In genomic region chr3:99712291-99712954, GRCh38 we compare ENCODE assay signal across 25 cellular contexts.
DNase-seq lines count a peak whose midpoint lies in the region; ATAC-seq, FAIRE-seq and TF ChIP-seq lines count a peak whose summit lies in the region.
"Had no signal": no experiment of that assay in that cellular context is flagged by ENCODE, and none has a peak within 500 bp of the region (broad histone marks: within the 10 kb centered on the region; RNA-seq: fewer than 3 reads in every experiment).

No MANE protein-coding gene starts in this region.

- H3K36me3 ChIP-seq in ascending aorta (peaks cover 0 to 9% of the 10 kb centered on the region in 2 donors), endodermal cell (ENCODE audit: control insufficient read depth, insufficient read depth, low read length) (no peaks in the 10 kb centered on the region), osteoblast (ENCODE audit: insufficient read depth, low read length) (peaks cover 46% of the 10 kb centered on the region)

- H3K4me1 ChIP-seq in ascending aorta: peaks cover 0 to 49% of the 10 kb centered on the region in 2 donors
- peaks cover 13% of the 10 kb centered on the region for H3K4me1 ChIP-seq in endodermal cell (ENCODE audit: control insufficient read depth, insufficient read depth, low read length)
- H3K4me1 ChIP-seq in osteoblast (ENCODE audit: insufficient read depth, low read length): peaks cover 71% of the 10 kb centered on the region
- H3K4me1 ChIP-seq: Caco-2, SJSA1 had no signal

- no peak overlapping the region for H3K4me3 Mint-ChIP-seq in endodermal cell
- H3K4me3 Mint-ChIP-seq: B cell; CD8-positive, alpha-beta T cell had no signal

- H3K9me3 Mint-ChIP-seq in endodermal cell: no peaks in the 10 kb centered on the region
- H3K9me3 Mint-ChIP-seq in activated naive CD4-positive, alpha-beta T cell treated with anti-CD3 and anti-CD28 coated beads, Interleukin-2, amount 50 U/mL, for 72 hours: no peaks in the 10 kb centered on the region
- H3K9me3 Mint-ChIP-seq: CD8-positive, alpha-beta T cell had no signal

- H2AFZ ChIP-seq in osteoblast (ENCODE audit: low read length): no peak overlapping the region
- H2AFZ ChIP-seq: PC-9 had no signal

- no peak for FAIRE-seq in HTR-8/SVneo (lab: Jason Lieb, UNC)
- FAIRE-seq: G401.6 had no signal

- ATAC-seq in activated naive CD4-positive, alpha-beta T cell treated with anti-CD3 and anti-CD28 coated beads, Interleukin-2, amount 50 U/mL, for 72 hours: no peak
- no peak for ATAC-seq in GM18519 (IDR thresholded peaks at IDR 0.05; ENCODE audit: low FRiP score, unreplicated experiment)
- ATAC-seq: CD8-positive, alpha-beta T cell; HCT116 had no signal

- no peak overlapping the region for H3K27ac Mint-ChIP-seq in endodermal cell
- H3K27ac Mint-ChIP-seq in activated naive CD4-positive, alpha-beta T cell treated with anti-CD3 and anti-CD28 coated beads, Interleukin-2, amount 50 U/mL, for 72 hours: no peak overlapping the region
- H3K27ac Mint-ChIP-seq: B cell; CD8-positive, alpha-beta T cell had no signal

- H3K36me3 Mint-ChIP-seq in endodermal cell (ENCODE audit: low read depth): no peaks in the 10 kb centered on the region
- no peaks in the 10 kb centered on the region for H3K36me3 Mint-ChIP-seq in activated naive CD4-positive, alpha-beta T cell treated with anti-CD3 and anti-CD28 coated beads, Interleukin-2, amount 50 U/mL, for 72 hours
- H3K36me3 Mint-ChIP-seq: CD8-positive, alpha-beta T cell had no signal

- H4K20me1 ChIP-seq in osteoblast (ENCODE audit: insufficient read depth, low read length): peaks cover 9% of the 10 kb centered on the region

- H3K27ac ChIP-seq in ascending aorta: peak overlapping the region; percentile 52 to 60
- H3K27ac ChIP-seq in endodermal cell (ENCODE audit: low read depth, low read length): no peak overlapping the region
- H3K27ac ChIP-seq in osteoblast (ENCODE audit: low read depth, low read length): peak overlapping the region; percentile 81
- H3K27ac ChIP-seq: C4-2B, HL-60, PC-9, SJSA1 had no signal

- DNase-seq in ascending aorta (ENCODE audit: low spot score in 2 of 2) (no peak), endodermal cell (no peak), osteoblast (ENCODE audit: insufficient read length, low spot score, missing footprints) (no peak), middle frontal gyrus (ENCODE audit: extremely low spot score, low spot score) (no peak), HTR-8/SVneo (ENCODE audit: insufficient read length, low spot score) (no peak)
- no peak for DNase-seq in activated naive CD4-positive, alpha-beta T cell treated with anti-CD3 and anti-CD28 coated beads, Interleukin-2, amount 50 U/mL, for 72 hours (ENCODE audit: low spot score in 2 of 2)
- DNase-seq: Caco-2; CD8-positive, alpha-beta T cell; NCI-H1092 treated with DMSO at 0.1 percent for 48 hours; NCI-H1436; NCI-H187 treated with DMSO at 0.1 percent for 48 hours; NCI-H2107; NCI-H446; NCI-H524 treated with DMSO at 0.1 percent for 48 hours; NCI-H774; NK-92 treated with Interleukin-12 subunit alpha and Interleukin-12 subunit beta, amount 100 ng/mL, for 24 hours; PC-9; Right ventricle myocardium superior had no signal

- H3K27me3 ChIP-seq in ascending aorta (no peaks in the 10 kb centered on the region), endodermal cell (ENCODE audit: control insufficient read depth, insufficient read depth, low read length, poor library complexity, severe bottlenecking) (no peaks in the 10 kb centered on the region), osteoblast (ENCODE audit: insufficient read depth, low read length) (no peaks in the 10 kb centered on the region)
- H3K27me3 ChIP-seq: SJSA1 had no signal

- no peak overlapping the region for H3K4me2 ChIP-seq in osteoblast (ENCODE audit: insufficient read depth, low read length)
- H3K4me2 ChIP-seq: PC-9 had no signal

- no peaks in the 10 kb centered on the region for H3K79me2 ChIP-seq in osteoblast (ENCODE audit: insufficient read depth, low read length)

- intact Hi-C loops in ascending aorta (cut with DNase I): loop anchor here (5.0 kb wide), 1 partner anchor 55 kb away; no protein-coding TSS in a partner anchor

- H3K4me3 ChIP-seq in ascending aorta (no peak overlapping the region), endodermal cell (ENCODE audit: low read length) (peak overlapping the region; percentile 13), osteoblast (ENCODE audit: insufficient read depth, low read length) (no peak overlapping the region)
- H3K4me3 ChIP-seq: PC-9, SJSA1 had no signal

- H3K9me3 ChIP-seq in ascending aorta (no peaks in the 10 kb centered on the region), endodermal cell (ENCODE audit: control insufficient read depth, low read length) (no peaks in the 10 kb centered on the region), osteoblast (ENCODE audit: low read depth, low read length) (no peaks in the 10 kb centered on the region)
- H3K9me3 ChIP-seq: Caco-2, SJSA1 had no signal

- TF ChIP-seq CTCF in ascending aorta (IDR thresholded peaks at IDR 0.05) (no peak), endodermal cell (conservative IDR thresholded peaks at IDR 0.05) (no peak), osteoblast (IDR thresholded peaks at IDR 0.05; ENCODE audit: extremely low read depth, low read depth, low read length) (no peak)

- 86 to 93% methylated on average over 3 to 5 of the region's 5 CpGs for WGBS in endodermal cell (ENCODE audit: insufficient coverage in 1 of 2, insufficient read length in 1 of 2), 2 experiments

- H3K27me3 Mint-ChIP-seq in endodermal cell (ENCODE audit: insufficient read depth): no peaks in the 10 kb centered on the region

- H3K9ac ChIP-seq in endodermal cell (ENCODE audit: extremely low read depth, low read length, poor library complexity, severe bottlenecking): no peak overlapping the region

- H3K4me1 Mint-ChIP-seq in endodermal cell: peaks cover 35% of the 10 kb centered on the region
- H3K4me1 Mint-ChIP-seq: B cell had no signal
